Comparison of ENCODE assay signal across 1 cellular context in the genomic region with DNA sequence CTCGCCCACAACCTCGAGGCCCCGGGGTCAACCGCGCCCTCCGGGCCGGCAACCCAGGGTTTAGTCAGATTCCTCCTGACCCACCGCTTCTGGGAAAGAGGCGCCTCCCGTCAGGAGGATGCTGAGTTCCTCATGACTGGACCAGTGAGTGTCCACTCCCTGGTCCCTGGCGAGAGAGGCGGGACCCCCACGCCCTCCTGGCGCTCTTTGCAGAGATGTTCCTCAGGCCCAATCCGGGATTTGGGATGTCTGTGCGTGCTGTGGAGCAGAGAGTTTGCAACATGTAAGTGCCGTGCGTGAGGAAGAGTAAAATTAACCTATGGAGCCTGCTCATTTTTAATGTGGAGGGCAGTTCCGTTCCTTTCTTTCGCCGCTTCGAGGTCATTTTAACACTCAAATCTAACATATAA.
TF ChIP-seq lines count a peak whose summit lies in the region.

No MANE protein-coding gene starts in this region.

TF ChIP-seq in WTC11, 78 proteins besides CTCF, POLR2A, EP300 and RAD21 (continued from another document):
- TF ChIP-seq, protein P1, sequence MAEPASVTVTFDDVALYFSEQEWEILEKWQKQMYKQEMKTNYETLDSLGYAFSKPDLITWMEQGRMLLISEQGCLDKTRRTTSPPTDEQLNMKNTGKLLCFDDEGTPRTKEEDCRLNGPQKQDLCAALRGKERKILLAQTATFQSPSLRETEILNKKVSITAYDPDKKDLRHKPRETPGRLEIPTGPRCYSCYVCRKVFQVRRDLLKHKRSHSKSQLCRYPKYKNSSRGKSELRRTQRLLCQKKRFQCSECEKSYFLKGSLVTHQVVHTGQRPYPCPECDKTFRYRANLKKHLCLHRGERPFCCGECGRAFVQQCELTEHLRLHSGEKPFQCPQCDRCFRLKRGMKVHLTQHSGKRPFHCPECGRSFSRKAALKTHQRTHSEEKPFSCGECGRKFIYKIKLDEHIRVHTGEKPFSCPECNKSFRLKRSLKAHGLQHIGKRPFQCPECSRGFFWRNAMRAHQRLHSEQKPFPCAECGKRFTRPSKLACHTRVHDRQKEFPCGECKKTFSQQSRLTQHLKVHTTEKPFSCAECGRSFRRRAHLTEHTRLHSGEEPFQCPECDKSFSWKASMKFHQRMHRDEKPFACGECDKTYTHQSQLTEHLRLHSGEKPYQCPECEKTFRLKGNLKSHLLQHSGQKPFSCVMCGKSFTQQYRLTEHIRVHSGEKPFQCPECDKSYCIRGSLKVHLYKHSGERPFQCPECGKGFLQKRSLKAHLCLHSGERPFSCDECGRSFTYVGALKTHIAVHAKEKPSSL (CRISPR knock-in tag; conservative IDR thresholded peaks at IDR 0.05): no peak
- TF ChIP-seq, protein P2, sequence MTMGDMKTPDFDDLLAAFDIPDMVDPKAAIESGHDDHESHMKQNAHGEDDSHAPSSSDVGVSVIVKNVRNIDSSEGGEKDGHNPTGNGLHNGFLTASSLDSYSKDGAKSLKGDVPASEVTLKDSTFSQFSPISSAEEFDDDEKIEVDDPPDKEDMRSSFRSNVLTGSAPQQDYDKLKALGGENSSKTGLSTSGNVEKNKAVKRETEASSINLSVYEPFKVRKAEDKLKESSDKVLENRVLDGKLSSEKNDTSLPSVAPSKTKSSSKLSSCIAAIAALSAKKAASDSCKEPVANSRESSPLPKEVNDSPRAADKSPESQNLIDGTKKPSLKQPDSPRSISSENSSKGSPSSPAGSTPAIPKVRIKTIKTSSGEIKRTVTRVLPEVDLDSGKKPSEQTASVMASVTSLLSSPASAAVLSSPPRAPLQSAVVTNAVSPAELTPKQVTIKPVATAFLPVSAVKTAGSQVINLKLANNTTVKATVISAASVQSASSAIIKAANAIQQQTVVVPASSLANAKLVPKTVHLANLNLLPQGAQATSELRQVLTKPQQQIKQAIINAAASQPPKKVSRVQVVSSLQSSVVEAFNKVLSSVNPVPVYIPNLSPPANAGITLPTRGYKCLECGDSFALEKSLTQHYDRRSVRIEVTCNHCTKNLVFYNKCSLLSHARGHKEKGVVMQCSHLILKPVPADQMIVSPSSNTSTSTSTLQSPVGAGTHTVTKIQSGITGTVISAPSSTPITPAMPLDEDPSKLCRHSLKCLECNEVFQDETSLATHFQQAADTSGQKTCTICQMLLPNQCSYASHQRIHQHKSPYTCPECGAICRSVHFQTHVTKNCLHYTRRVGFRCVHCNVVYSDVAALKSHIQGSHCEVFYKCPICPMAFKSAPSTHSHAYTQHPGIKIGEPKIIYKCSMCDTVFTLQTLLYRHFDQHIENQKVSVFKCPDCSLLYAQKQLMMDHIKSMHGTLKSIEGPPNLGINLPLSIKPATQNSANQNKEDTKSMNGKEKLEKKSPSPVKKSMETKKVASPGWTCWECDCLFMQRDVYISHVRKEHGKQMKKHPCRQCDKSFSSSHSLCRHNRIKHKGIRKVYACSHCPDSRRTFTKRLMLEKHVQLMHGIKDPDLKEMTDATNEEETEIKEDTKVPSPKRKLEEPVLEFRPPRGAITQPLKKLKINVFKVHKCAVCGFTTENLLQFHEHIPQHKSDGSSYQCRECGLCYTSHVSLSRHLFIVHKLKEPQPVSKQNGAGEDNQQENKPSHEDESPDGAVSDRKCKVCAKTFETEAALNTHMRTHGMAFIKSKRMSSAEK (CRISPR knock-in tag; IDR thresholded peaks at IDR 0.05; ENCODE audit: borderline replicate concordance): no peak
- TF ChIP-seq, protein P3, sequence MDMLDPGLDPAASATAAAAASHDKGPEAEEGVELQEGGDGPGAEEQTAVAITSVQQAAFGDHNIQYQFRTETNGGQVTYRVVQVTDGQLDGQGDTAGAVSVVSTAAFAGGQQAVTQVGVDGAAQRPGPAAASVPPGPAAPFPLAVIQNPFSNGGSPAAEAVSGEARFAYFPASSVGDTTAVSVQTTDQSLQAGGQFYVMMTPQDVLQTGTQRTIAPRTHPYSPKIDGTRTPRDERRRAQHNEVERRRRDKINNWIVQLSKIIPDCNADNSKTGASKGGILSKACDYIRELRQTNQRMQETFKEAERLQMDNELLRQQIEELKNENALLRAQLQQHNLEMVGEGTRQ (CRISPR knock-in tag; IDR thresholded peaks at IDR 0.05): no peak
- TF ChIP-seq, protein P4, sequence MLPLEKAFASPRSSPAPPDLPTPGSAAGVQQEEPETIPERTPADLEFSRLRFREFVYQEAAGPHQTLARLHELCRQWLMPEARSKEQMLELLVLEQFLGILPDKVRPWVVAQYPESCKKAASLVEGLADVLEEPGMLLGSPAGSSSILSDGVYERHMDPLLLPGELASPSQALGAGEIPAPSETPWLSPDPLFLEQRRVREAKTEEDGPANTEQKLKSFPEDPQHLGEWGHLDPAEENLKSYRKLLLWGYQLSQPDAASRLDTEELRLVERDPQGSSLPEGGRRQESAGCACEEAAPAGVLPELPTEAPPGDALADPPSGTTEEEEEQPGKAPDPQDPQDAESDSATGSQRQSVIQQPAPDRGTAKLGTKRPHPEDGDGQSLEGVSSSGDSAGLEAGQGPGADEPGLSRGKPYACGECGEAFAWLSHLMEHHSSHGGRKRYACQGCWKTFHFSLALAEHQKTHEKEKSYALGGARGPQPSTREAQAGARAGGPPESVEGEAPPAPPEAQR (CRISPR knock-in tag; IDR thresholded peaks at IDR 0.05): no peak
- TF ChIP-seq JAZF1 (CRISPR knock-in tag; IDR thresholded peaks at IDR 0.05) (no peak), SMAD4 (CRISPR knock-in tag; IDR thresholded peaks at IDR 0.05) (no peak), NR1H2 (CRISPR knock-in tag; IDR thresholded peaks at IDR 0.05) (no peak), GABPB1 (CRISPR knock-in tag; IDR thresholded peaks at IDR 0.05) (no peak), FOXP1 (CRISPR knock-in tag; IDR thresholded peaks at IDR 0.05; ENCODE audit: borderline replicate concordance) (no peak), SP1 (CRISPR knock-in tag; conservative IDR thresholded peaks at IDR 0.05) (no peak), ESRRA (CRISPR knock-in tag; IDR thresholded peaks at IDR 0.05; ENCODE audit: borderline replicate concordance) (no peak), ZNF263 (CRISPR knock-in tag; IDR thresholded peaks at IDR 0.05; ENCODE audit: low read depth) (no peak), GRHL2 (CRISPR knock-in tag; IDR thresholded peaks at IDR 0.05; ENCODE audit: insufficient replicate concordance, severe bottlenecking) (no peak), SOX15 (CRISPR knock-in tag; IDR thresholded peaks at IDR 0.05) (no peak), RELA (CRISPR knock-in tag; IDR thresholded peaks at IDR 0.05; ENCODE audit: borderline replicate concordance) (no peak), NR3C1 (CRISPR knock-in tag; conservative IDR thresholded peaks at IDR 0.05; ENCODE audit: low read depth) (no peak), TEAD4 (CRISPR knock-in tag; IDR thresholded peaks at IDR 0.05) (no peak)
- TF ChIP-seq, protein P5, sequence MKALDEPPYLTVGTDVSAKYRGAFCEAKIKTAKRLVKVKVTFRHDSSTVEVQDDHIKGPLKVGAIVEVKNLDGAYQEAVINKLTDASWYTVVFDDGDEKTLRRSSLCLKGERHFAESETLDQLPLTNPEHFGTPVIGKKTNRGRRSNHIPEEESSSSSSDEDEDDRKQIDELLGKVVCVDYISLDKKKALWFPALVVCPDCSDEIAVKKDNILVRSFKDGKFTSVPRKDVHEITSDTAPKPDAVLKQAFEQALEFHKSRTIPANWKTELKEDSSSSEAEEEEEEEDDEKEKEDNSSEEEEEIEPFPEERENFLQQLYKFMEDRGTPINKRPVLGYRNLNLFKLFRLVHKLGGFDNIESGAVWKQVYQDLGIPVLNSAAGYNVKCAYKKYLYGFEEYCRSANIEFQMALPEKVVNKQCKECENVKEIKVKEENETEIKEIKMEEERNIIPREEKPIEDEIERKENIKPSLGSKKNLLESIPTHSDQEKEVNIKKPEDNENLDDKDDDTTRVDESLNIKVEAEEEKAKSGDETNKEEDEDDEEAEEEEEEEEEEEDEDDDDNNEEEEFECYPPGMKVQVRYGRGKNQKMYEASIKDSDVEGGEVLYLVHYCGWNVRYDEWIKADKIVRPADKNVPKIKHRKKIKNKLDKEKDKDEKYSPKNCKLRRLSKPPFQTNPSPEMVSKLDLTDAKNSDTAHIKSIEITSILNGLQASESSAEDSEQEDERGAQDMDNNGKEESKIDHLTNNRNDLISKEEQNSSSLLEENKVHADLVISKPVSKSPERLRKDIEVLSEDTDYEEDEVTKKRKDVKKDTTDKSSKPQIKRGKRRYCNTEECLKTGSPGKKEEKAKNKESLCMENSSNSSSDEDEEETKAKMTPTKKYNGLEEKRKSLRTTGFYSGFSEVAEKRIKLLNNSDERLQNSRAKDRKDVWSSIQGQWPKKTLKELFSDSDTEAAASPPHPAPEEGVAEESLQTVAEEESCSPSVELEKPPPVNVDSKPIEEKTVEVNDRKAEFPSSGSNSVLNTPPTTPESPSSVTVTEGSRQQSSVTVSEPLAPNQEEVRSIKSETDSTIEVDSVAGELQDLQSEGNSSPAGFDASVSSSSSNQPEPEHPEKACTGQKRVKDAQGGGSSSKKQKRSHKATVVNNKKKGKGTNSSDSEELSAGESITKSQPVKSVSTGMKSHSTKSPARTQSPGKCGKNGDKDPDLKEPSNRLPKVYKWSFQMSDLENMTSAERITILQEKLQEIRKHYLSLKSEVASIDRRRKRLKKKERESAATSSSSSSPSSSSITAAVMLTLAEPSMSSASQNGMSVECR (CRISPR knock-in tag; IDR thresholded peaks at IDR 0.05; ENCODE audit: borderline replicate concordance): no peak
- TF ChIP-seq, protein P6, sequence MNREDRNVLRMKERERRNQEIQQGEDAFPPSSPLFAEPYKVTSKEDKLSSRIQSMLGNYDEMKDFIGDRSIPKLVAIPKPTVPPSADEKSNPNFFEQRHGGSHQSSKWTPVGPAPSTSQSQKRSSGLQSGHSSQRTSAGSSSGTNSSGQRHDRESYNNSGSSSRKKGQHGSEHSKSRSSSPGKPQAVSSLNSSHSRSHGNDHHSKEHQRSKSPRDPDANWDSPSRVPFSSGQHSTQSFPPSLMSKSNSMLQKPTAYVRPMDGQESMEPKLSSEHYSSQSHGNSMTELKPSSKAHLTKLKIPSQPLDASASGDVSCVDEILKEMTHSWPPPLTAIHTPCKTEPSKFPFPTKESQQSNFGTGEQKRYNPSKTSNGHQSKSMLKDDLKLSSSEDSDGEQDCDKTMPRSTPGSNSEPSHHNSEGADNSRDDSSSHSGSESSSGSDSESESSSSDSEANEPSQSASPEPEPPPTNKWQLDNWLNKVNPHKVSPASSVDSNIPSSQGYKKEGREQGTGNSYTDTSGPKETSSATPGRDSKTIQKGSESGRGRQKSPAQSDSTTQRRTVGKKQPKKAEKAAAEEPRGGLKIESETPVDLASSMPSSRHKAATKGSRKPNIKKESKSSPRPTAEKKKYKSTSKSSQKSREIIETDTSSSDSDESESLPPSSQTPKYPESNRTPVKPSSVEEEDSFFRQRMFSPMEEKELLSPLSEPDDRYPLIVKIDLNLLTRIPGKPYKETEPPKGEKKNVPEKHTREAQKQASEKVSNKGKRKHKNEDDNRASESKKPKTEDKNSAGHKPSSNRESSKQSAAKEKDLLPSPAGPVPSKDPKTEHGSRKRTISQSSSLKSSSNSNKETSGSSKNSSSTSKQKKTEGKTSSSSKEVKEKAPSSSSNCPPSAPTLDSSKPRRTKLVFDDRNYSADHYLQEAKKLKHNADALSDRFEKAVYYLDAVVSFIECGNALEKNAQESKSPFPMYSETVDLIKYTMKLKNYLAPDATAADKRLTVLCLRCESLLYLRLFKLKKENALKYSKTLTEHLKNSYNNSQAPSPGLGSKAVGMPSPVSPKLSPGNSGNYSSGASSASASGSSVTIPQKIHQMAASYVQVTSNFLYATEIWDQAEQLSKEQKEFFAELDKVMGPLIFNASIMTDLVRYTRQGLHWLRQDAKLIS (CRISPR knock-in tag; IDR thresholded peaks at IDR 0.05; ENCODE audit: borderline replicate concordance): no peak
- TF ChIP-seq, protein P7, sequence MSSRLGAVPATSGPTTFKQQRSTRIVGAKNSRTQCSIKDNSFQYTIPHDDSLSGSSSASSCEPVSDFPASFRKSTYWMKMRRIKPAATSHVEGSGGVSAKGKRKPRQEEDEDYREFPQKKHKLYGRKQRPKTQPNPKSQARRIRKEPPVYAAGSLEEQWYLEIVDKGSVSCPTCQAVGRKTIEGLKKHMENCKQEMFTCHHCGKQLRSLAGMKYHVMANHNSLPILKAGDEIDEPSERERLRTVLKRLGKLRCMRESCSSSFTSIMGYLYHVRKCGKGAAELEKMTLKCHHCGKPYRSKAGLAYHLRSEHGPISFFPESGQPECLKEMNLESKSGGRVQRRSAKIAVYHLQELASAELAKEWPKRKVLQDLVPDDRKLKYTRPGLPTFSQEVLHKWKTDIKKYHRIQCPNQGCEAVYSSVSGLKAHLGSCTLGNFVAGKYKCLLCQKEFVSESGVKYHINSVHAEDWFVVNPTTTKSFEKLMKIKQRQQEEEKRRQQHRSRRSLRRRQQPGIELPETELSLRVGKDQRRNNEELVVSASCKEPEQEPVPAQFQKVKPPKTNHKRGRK (CRISPR knock-in tag; IDR thresholded peaks at IDR 0.05; ENCODE audit: borderline replicate concordance): no peak
- TF ChIP-seq, protein P8, sequence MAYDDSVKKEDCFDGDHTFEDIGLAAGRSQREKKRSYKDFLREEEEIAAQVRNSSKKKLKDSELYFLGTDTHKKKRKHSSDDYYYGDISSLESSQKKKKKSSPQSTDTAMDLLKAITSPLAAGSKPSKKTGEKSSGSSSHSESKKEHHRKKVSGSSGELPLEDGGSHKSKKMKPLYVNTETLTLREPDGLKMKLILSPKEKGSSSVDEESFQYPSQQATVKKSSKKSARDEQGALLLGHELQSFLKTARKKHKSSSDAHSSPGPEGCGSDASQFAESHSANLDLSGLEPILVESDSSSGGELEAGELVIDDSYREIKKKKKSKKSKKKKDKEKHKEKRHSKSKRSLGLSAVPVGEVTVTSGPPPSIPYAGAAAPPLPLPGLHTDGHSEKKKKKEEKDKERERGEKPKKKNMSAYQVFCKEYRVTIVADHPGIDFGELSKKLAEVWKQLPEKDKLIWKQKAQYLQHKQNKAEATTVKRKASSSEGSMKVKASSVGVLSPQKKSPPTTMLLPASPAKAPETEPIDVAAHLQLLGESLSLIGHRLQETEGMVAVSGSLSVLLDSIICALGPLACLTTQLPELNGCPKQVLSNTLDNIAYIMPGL (CRISPR knock-in tag; IDR thresholded peaks at IDR 0.05): no peak
- TF ChIP-seq, protein P9, sequence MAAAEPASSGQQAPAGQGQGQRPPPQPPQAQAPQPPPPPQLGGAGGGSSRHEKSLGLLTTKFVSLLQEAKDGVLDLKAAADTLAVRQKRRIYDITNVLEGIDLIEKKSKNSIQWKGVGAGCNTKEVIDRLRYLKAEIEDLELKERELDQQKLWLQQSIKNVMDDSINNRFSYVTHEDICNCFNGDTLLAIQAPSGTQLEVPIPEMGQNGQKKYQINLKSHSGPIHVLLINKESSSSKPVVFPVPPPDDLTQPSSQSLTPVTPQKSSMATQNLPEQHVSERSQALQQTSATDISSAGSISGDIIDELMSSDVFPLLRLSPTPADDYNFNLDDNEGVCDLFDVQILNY (CRISPR knock-in tag; IDR thresholded peaks at IDR 0.05): 0 out of 2 replicates have a peak, but pooled peaks have one; percentile 5
